In the genomic region with DNA sequence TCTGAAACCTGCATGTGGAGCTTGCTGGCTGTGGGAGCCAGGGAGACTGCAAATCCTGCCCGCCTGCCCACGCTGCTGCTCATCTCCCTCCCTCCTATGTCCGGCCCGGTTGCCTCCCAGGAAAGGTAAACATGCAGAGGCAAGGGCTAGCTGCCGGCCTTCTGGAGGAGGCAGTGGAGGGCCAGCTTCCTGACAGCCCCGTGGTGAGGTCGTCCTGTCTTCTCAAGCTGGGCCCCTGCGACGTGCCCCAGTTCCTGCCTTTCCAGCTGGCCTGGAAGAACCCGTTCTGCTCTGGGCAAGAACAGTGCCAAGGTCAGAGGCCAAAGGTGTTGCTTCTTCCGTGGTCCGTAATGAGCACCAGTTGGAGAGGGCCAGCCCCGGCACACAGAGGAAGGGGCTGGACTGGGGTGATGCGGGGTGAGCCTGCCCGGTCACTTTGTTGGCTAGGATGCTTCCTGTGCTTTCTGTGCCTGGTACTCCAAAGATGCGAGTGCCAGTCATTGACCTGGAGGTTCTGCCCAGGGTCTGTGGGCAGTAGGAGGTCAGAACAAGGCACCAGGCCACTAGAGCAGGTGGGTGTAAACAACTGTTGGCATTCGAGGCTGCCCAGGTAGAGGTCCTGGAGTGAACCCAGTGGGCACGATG, we compare ENCODE assay signal across 9 cellular contexts. TPM values are rescaled to one million over a fixed set of nuclear protein-coding genes. Genes with fewer than 3 reads are reported as not detected.
DNase-seq lines count a peak whose midpoint lies in the region; ATAC-seq and TF ChIP-seq lines count a peak whose summit lies in the region.
"Had no signal": no experiment of that assay in that cellular context is flagged by ENCODE, and none has a peak within 500 bp of the region (broad histone marks: within the 10 kb centered on the region; RNA-seq: fewer than 3 reads in every experiment).

No MANE protein-coding gene starts in this region.

- H3K27me3 Mint-ChIP-seq in Caco-2 (ENCODE audit: insufficient read depth, unreplicated experiment): no peaks in the 10 kb centered on the region
- H3K27me3 Mint-ChIP-seq in CD8-positive, alpha-beta T cell (ENCODE audit: low read depth): no peaks in the 10 kb centered on the region
- H3K27me3 Mint-ChIP-seq: activated B cell treated with CpG ODN at 0.5 μM for 24 hours had no signal

- intact Hi-C loops in Caco-2 (cut with micrococcal nuclease; ENCODE audit: unreplicated experiment) (no loop called here), posterior vena cava (cut with DNase I) (no loop called here)
- intact Hi-C loops in CD8-positive, alpha-beta T cell (cut with DNase I, micrococcal nuclease): no loop called here

- ATAC-seq in CD8-positive, alpha-beta T cell: no peak
- no peak for ATAC-seq in GM18505 (IDR thresholded peaks at IDR 0.05; ENCODE audit: unreplicated experiment)

- no peak overlapping the region for H3K4me3 ChIP-seq in Caco-2 (ENCODE audit: low read depth, low read length)
- no peak overlapping the region for H3K4me3 ChIP-seq in CD8-positive, alpha-beta T cell (ENCODE audit: low read depth, low read length)

- H3K36me3 ChIP-seq in Caco-2 (ENCODE audit: control insufficient read depth, insufficient read depth, low read length): peaks cover 1% of the 10 kb centered on the region
- peaks cover 20% of the 10 kb centered on the region for H3K36me3 ChIP-seq in CD8-positive, alpha-beta T cell (ENCODE audit: insufficient read depth, low read length)

- peak overlapping the region; percentile 99 for H3K27ac Mint-ChIP-seq in Caco-2 (ENCODE audit: unreplicated experiment)
- H3K27ac Mint-ChIP-seq in CD8-positive, alpha-beta T cell: no peak overlapping the region
- H3K27ac Mint-ChIP-seq: activated B cell treated with CpG ODN at 0.5 μM for 24 hours had no signal

- CTCF ChIA-PET in Caco-2 (lab: Charles Lee): interaction anchor here (0.9 to 1.3 kb wide), 2 partner anchors 23 to 49 kb away, joined by 3 to 6 read pairs; no protein-coding TSS in a partner anchor
- CTCF ChIA-PET in RWPE1 (lab: Yijun Ruan, JAX): interaction anchor here (0.8 kb wide), 1 partner anchor 65 kb away, joined by 6 read pairs; no protein-coding TSS in a partner anchor
- CTCF ChIA-PET in CD8-positive, alpha-beta T cell (lab: Charles Lee): interaction anchor here (1.0 to 1.3 kb wide), 2 partner anchors 12 to 49 kb away, joined by 4 read pairs; no protein-coding TSS in a partner anchor

- H3K4me1 Mint-ChIP-seq in Caco-2 (ENCODE audit: low read depth, unreplicated experiment): peaks cover 52% of the 10 kb centered on the region
- H3K4me1 Mint-ChIP-seq in CD8-positive, alpha-beta T cell (ENCODE audit: low read depth): no peaks in the 10 kb centered on the region

- POLR2A ChIA-PET in Caco-2 (lab: Charles Lee) (interaction anchor here (0.5 to 2.8 kb wide), 4 partner anchors 16 to 1136 kb away, joined by 3 to 42 read pairs (median 24); a partner anchor contains a TSS), RWPE1 (lab: Yijun Ruan, JAX; ENCODE audit: low non-redundant PET) (no interaction called here)
- POLR2A ChIA-PET in CD8-positive, alpha-beta T cell (lab: Charles Lee): no interaction called here

- H3K4me3 Mint-ChIP-seq in Caco-2 (ENCODE audit: unreplicated experiment): peak overlapping the region; percentile 88
- no peak overlapping the region for H3K4me3 Mint-ChIP-seq in CD8-positive, alpha-beta T cell
- H3K4me3 Mint-ChIP-seq: activated B cell treated with CpG ODN at 0.5 μM for 24 hours had no signal

- TF ChIP-seq POLR2A in GM18505 (IDR thresholded peaks at IDR 0.05; ENCODE audit: borderline replicate concordance, extremely low read depth, insufficient read depth, insufficient read length): no peak

- H3K9me3 Mint-ChIP-seq in Caco-2 (ENCODE audit: unreplicated experiment): no peaks in the 10 kb centered on the region
- H3K9me3 Mint-ChIP-seq in CD8-positive, alpha-beta T cell: no peaks in the 10 kb centered on the region
- H3K9me3 Mint-ChIP-seq: activated B cell treated with CpG ODN at 0.5 μM for 24 hours had no signal

- DNase-seq in Caco-2 (peak; percentile 58 to 61), RWPE1 (ENCODE audit: low spot score) (no peak), glomerular visceral epithelial cell (ENCODE audit: extremely low spot score) (peak; percentile 35), posterior vena cava (ENCODE audit: low spot score) (peak; percentile 78), occipital lobe (lab: John Stamatoyannopoulos, UW) (no peak)
- no peak for DNase-seq in CD8-positive, alpha-beta T cell
- DNase-seq in activated CD4-positive, alpha-beta T cell treated with anti-CD3 and anti-CD28 coated beads, Interleukin-2, amount 50 U/mL, for 4 hours: no peak
- DNase-seq: activated B cell treated with CpG ODN at 0.5 μM for 24 hours had no signal

- peaks cover 58% of the 10 kb centered on the region for H3K36me3 Mint-ChIP-seq in Caco-2 (ENCODE audit: insufficient read depth, unreplicated experiment)
- peaks cover 68% of the 10 kb centered on the region for H3K36me3 Mint-ChIP-seq in CD8-positive, alpha-beta T cell

- TF ChIP-seq CTCF in Caco-2 (IDR thresholded peaks at IDR 0.05; ENCODE audit: insufficient read depth in 1 of 2, low read depth in 1 of 2, low read length in 1 of 2, severe bottlenecking in 1 of 2, unreplicated experiment in 1 of 2) (no peak), RWPE1 (conservative IDR thresholded peaks at IDR 0.05; ENCODE audit: low read depth) (no peak)
- TF ChIP-seq CTCF in CD8-positive, alpha-beta T cell (IDR thresholded peaks at IDR 0.05): no peak

- no peaks in the 10 kb centered on the region for H3K27me3 ChIP-seq in Caco-2 (replicated peaks; ENCODE audit: control insufficient read depth, insufficient read depth, low read length)
- H3K27me3 ChIP-seq in CD8-positive, alpha-beta T cell (ENCODE audit: insufficient read depth, low read length): no peaks in the 10 kb centered on the region

- H3K4me1 ChIP-seq in Caco-2: peaks cover 38% of the 10 kb centered on the region
- no peaks in the 10 kb centered on the region for H3K4me1 ChIP-seq in CD8-positive, alpha-beta T cell (ENCODE audit: insufficient read depth, low read length)

- TSS peak; percentile 79 for BruUV-seq in Caco-2 (replicated peaks; lab: Mats Ljungman, UMichigan)

- H3K9me3 ChIP-seq in Caco-2: no peaks in the 10 kb centered on the region
- H3K9me3 ChIP-seq in CD8-positive, alpha-beta T cell (ENCODE audit: low read length): no peaks in the 10 kb centered on the region

- peak overlapping the region; percentile 98 for H3K27ac ChIP-seq in RWPE1
- H3K27ac ChIP-seq in CD8-positive, alpha-beta T cell (ENCODE audit: low read depth, low read length): no peak overlapping the region

RNA-seq across cellular contexts. Expression of a gene that starts 25.3 kb away (rescaled TPM):
- 54.4 and 55.9 TPM in 2 replicates for total RNA-seq in Caco-2 (2022)
- 10 to 100 TPM; 28.8 to 50.8 TPM for total RNA-seq in posterior vena cava
- total RNA-seq in CD8-positive, alpha-beta T cell: 10 to 100 TPM; 32.8 to 37.0 TPM
- total RNA-seq in occipital lobe: 4.7 TPM

Comparison
In these comparisons a context has a peak if more than half of its experiments do, and no peak if none do; other contexts are left out.
1. DNase-seq: peak in Caco-2 (2 of 2), glomerular visceral epithelial cell (single experiment) and posterior vena cava (single experiment); none in RWPE1 (single experiment), CD8-positive, alpha-beta T cell (0 of 7), occipital lobe (single experiment) and activated CD4-positive, alpha-beta T cell treated with anti-CD3 and anti-CD28 coated beads, Interleukin-2, amount 50 U/mL, for 4 hours (0 of 2).